Comparison of ENCODE assay signal across 25 cellular contexts in the genomic region with DNA sequence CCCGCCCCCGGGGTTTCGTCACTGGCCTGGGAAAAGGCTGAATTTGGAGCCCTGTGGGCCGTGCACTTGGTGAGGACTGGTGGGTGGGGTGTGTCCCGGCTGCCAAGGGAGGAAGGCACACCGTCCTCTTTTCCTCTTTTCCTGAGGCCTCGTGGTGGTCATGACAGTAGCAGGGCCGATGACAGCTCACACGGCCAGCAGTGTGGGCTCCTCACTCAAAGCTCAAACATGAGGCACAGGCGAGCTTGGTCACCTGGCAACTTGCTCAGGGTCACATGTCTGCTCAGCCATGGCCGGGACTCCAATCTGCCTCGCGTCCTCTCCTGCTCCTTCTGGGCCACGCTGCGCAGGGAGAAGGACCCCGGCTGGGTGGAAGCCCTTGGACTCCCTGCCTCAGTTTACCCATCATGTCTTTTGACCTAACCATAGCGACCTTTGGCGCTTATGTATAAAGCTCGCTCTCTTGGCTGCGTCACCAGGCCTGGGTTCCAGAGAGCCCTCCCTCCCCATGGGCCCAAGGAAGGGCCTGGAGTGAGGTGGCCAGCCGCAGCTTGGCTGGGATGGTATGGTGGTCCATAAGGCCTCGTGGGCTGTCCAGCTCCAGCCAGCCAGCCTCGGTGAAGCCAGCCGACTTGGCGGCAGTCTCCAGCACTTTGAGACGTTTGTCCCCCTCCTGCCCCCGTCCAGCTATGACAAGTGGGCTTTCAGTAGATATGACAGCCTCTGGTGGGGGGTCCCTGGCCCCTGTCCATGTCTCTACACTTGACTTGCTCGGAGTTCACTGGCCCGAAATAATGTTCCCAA. TPM values are rescaled to one million over a fixed set of nuclear protein-coding genes. Genes with fewer than 3 reads are reported as not detected.
"Had no signal": no experiment of that assay in that cellular context is flagged by ENCODE, and none has a peak within 500 bp of the region (broad histone marks: within the 10 kb centered on the region; RNA-seq: fewer than 3 reads in every experiment).

No MANE protein-coding gene starts in this region.

- H3K4me3 ChIP-seq: lower lobe of right lung, pancreas, vagina had no signal

- ATAC-seq: activated CD8-positive, alpha-beta T cell treated with anti-CD3 and anti-CD28 coated beads, Interleukin-2, amount 10 ng/mL, durations not matched to agents 7 days and 5 days; activated T-helper 17 cell treated with anti-CD3 and anti-CD28 coated beads, Interleukin-2, amount 50 U/mL, for 72 hours; left lobe of liver; lower lobe of right lung; naive thymus-derived CD4-positive, alpha-beta T cell; pancreas; right cardiac atrium; stimulated activated naive CD8-positive, alpha-beta T cell treated with anti-CD3 and anti-CD28 coated beads, Interleukin-15, amount 100 ng/mL, for 72 hours; T-cell had no signal

- H3K27ac Mint-ChIP-seq: activated CD8-positive, alpha-beta T cell treated with anti-CD3 and anti-CD28 coated beads, Interleukin-2, amount 10 ng/mL, durations not matched to agents 7 days and 5 days; activated naive CD4-positive, alpha-beta T cell treated with anti-CD3 and anti-CD28 coated beads for 36 hours; activated naive CD8-positive, alpha-beta T cell treated with anti-CD3 and anti-CD28 coated beads, Interleukin-2, amount 10 ng/mL, durations not matched to agents 7 days and 5 days; activated T-helper 17 cell treated with anti-CD3 and anti-CD28 coated beads, Interleukin-2, amount 50 U/mL, for 72 hours; naive thymus-derived CD4-positive, alpha-beta T cell; stimulated activated effector memory CD8-positive, alpha-beta T cell treated with anti-CD3 and anti-CD28 coated beads, Interleukin-12 subunit alpha, Interleukin-12 subunit beta, amount 100 ng/mL, for 72 hours; T-cell; T-helper 2 cell treated with Interferon-gamma antibody and Interleukin-4, amounts not matched to agents 5 μg/mL and 100 μg/mL, for 36 hours had no signal

- H3K9me3 Mint-ChIP-seq: activated T-helper 17 cell treated with anti-CD3 and anti-CD28 coated beads, Interleukin-2, amount 50 U/mL, for 72 hours; stimulated activated effector memory CD8-positive, alpha-beta T cell treated with anti-CD3 and anti-CD28 coated beads, Interleukin-12 subunit alpha, Interleukin-12 subunit beta, amount 100 ng/mL, for 72 hours; T-helper 2 cell treated with Interferon-gamma antibody and Interleukin-4, amounts not matched to agents 5 μg/mL and 100 μg/mL, for 36 hours had no signal

- H3K9me3 ChIP-seq: lower lobe of right lung, neutrophil, pancreas, vagina had no signal

- H3K36me3 ChIP-seq: lower lobe of right lung, neutrophil, pancreas, vagina had no signal

- H3K4me3 Mint-ChIP-seq: activated CD8-positive, alpha-beta T cell treated with anti-CD3 and anti-CD28 coated beads, Interleukin-2, amount 10 ng/mL, durations not matched to agents 7 days and 5 days; activated naive CD4-positive, alpha-beta T cell treated with anti-CD3 and anti-CD28 coated beads for 36 hours; activated naive CD8-positive, alpha-beta T cell treated with anti-CD3 and anti-CD28 coated beads, Interleukin-2, amount 10 ng/mL, durations not matched to agents 7 days and 5 days; activated T-helper 17 cell treated with anti-CD3 and anti-CD28 coated beads, Interleukin-2, amount 50 U/mL, for 72 hours; naive thymus-derived CD4-positive, alpha-beta T cell; stimulated activated effector memory CD8-positive, alpha-beta T cell treated with anti-CD3 and anti-CD28 coated beads, Interleukin-12 subunit alpha, Interleukin-12 subunit beta, amount 100 ng/mL, for 72 hours; stimulated activated naive CD8-positive, alpha-beta T cell treated with anti-CD3 and anti-CD28 coated beads, Interleukin-15, amount 100 ng/mL, for 72 hours; T-cell; T-helper 2 cell treated with Interferon-gamma antibody and Interleukin-4, amounts not matched to agents 5 μg/mL and 100 μg/mL, for 36 hours had no signal

- H3K27ac ChIP-seq: lower lobe of right lung, neutrophil, pancreas, vagina, VCaP had no signal

- H3K4me1 ChIP-seq: lower lobe of right lung, pancreas, vagina had no signal

- H3K4me1 Mint-ChIP-seq: activated naive CD8-positive, alpha-beta T cell treated with anti-CD3 and anti-CD28 coated beads, Interleukin-2, amount 10 ng/mL, durations not matched to agents 7 days and 5 days; stimulated activated effector memory CD8-positive, alpha-beta T cell treated with anti-CD3 and anti-CD28 coated beads, Interleukin-12 subunit alpha, Interleukin-12 subunit beta, amount 100 ng/mL, for 72 hours; T-cell had no signal

- DNase-seq: activated CD4-positive, alpha-beta T cell treated with anti-CD3 and anti-CD28 coated beads for 1 hour; activated CD4-positive, alpha-beta T cell treated with anti-CD3 and anti-CD28 coated beads, Interleukin-2, amount 50 U/mL, for 1 hour; activated CD8-positive, alpha-beta T cell treated with anti-CD3 and anti-CD28 coated beads, Interleukin-2, amount 10 ng/mL, durations not matched to agents 7 days and 5 days; activated naive CD4-positive, alpha-beta T cell treated with anti-CD3 and anti-CD28 coated beads for 36 hours; activated naive CD8-positive, alpha-beta T cell treated with anti-CD3 and anti-CD28 coated beads, Interleukin-2, amount 10 ng/mL, durations not matched to agents 7 days and 5 days; amniotic stem cell; cerebellar nuclear complex; cortex of kidney; lower lobe of right lung; naive thymus-derived CD4-positive, alpha-beta T cell; pancreas; right cardiac atrium; stimulated activated CD4-positive, alpha-beta T cell treated with anti-CD3 and anti-CD28 coated beads, Interleukin-2, amount 100 ng/mL, for 24 hours; stimulated activated naive CD8-positive, alpha-beta T cell treated with anti-CD3 and anti-CD28 coated beads, Interleukin-15, amount 100 ng/mL, for 72 hours; T-cell; trophoblast cell had no signal

- H3K27me3 ChIP-seq: neutrophil, pancreas, vagina had no signal

- H3K36me3 Mint-ChIP-seq: activated naive CD8-positive, alpha-beta T cell treated with anti-CD3 and anti-CD28 coated beads, Interleukin-2, amount 10 ng/mL, durations not matched to agents 7 days and 5 days had no signal

RNA-seq across cellular contexts. Expression of gene SMIM38, which starts 49.6 kb away (rescaled TPM):
- total RNA-seq: epithelial cell of proximal tubule, kidney epithelial cell, left lobe of liver, lower lobe of right lung had no signal
- polyA plus RNA-seq: naive thymus-derived CD4-positive, alpha-beta T cell had no signal
